In the genomic region with DNA sequence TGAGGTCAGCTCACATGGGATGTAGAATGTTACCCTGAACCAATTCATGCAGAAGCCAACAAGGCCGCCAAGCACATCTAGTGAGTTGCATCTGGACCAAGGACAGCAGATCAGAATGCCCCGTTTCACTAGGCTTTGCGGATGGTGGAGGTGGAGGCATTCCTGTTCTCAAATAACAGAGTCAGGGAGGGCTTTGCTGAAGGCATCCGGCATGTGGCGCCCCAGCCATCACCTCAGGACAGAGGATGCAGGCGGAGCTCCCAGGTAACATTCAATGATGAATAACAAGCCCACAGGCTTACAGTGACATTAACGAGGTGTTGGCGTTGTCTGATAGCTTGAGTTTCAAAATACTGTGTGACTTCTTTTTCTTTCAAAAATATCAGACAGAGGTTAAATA, we compare ENCODE assay signal across 1 cellular context.
TF ChIP-seq lines count a peak whose summit lies in the region.

No MANE protein-coding gene starts in this region.

TF ChIP-seq in GM23338, 12 proteins besides CTCF, POLR2A, EP300 and RAD21 (continued from another document):
- TF ChIP-seq POLR2AphosphoS5 (IDR thresholded peaks at IDR 0.05; ENCODE audit: low read depth), result no peak
- TF ChIP-seq ZNF331 (CRISPR knock-in tag; IDR thresholded peaks at IDR 0.05; ENCODE audit: low read depth), result no peak
- TF ChIP-seq, protein P1, sequence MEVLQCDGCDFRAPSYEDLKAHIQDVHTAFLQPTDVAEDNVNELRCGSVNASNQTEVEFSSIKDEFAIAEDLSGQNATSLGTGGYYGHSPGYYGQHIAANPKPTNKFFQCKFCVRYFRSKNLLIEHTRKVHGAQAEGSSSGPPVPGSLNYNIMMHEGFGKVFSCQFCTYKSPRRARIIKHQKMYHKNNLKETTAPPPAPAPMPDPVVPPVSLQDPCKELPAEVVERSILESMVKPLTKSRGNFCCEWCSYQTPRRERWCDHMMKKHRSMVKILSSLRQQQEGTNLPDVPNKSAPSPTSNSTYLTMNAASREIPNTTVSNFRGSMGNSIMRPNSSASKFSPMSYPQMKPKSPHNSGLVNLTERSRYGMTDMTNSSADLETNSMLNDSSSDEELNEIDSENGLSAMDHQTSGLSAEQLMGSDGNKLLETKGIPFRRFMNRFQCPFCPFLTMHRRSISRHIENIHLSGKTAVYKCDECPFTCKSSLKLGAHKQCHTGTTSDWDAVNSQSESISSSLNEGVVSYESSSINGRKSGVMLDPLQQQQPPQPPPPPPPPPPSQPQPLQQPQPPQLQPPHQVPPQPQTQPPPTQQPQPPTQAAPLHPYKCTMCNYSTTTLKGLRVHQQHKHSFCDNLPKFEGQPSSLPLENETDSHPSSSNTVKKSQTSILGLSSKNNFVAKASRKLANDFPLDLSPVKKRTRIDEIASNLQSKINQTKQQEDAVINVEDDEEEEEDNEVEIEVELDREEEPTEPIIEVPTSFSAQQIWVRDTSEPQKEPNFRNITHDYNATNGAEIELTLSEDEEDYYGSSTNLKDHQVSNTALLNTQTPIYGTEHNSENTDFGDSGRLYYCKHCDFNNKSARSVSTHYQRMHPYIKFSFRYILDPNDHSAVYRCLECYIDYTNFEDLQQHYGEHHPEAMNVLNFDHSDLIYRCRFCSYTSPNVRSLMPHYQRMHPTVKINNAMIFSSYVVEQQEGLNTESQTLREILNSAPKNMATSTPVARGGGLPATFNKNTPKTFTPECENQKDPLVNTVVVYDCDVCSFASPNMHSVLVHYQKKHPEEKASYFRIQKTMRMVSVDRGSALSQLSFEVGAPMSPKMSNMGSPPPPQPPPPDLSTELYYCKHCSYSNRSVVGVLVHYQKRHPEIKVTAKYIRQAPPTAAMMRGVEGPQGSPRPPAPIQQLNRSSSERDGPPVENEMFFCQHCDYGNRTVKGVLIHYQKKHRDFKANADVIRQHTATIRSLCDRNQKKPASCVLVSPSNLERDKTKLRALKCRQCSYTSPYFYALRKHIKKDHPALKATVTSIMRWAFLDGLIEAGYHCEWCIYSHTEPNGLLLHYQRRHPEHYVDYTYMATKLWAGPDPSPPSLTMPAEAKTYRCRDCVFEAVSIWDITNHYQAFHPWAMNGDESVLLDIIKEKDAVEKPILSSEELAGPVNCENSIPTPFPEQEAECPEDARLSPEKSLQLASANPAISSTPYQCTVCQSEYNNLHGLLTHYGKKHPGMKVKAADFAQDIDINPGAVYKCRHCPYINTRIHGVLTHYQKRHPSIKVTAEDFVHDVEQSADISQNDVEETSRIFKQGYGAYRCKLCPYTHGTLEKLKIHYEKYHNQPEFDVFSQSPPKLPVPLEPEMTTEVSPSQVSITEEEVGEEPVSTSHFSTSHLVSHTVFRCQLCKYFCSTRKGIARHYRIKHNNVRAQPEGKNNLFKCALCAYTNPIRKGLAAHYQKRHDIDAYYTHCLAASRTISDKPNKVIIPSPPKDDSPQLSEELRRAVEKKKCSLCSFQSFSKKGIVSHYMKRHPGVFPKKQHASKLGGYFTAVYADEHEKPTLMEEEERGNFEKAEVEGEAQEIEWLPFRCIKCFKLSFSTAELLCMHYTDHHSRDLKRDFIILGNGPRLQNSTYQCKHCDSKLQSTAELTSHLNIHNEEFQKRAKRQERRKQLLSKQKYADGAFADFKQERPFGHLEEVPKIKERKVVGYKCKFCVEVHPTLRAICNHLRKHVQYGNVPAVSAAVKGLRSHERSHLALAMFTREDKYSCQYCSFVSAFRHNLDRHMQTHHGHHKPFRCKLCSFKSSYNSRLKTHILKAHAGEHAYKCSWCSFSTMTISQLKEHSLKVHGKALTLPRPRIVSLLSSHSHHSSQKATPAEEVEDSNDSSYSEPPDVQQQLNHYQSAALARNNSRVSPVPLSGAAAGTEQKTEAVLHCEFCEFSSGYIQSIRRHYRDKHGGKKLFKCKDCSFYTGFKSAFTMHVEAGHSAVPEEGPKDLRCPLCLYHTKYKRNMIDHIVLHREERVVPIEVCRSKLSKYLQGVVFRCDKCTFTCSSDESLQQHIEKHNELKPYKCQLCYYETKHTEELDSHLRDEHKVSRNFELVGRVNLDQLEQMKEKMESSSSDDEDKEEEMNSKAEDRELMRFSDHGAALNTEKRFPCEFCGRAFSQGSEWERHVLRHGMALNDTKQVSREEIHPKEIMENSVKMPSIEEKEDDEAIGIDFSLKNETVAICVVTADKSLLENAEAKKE (CRISPR knock-in tag; IDR thresholded peaks at IDR 0.05), result no peak
- no peak for TF ChIP-seq JUNB (IDR thresholded peaks at IDR 0.05; ENCODE audit: unreplicated experiment)
- TF ChIP-seq, protein P2, sequence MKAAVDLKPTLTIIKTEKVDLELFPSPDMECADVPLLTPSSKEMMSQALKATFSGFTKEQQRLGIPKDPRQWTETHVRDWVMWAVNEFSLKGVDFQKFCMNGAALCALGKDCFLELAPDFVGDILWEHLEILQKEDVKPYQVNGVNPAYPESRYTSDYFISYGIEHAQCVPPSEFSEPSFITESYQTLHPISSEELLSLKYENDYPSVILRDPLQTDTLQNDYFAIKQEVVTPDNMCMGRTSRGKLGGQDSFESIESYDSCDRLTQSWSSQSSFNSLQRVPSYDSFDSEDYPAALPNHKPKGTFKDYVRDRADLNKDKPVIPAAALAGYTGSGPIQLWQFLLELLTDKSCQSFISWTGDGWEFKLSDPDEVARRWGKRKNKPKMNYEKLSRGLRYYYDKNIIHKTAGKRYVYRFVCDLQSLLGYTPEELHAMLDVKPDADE (IDR thresholded peaks at IDR 0.05), result no peak
- no peak for TF ChIP-seq EZH2phosphoT487 (IDR thresholded peaks at IDR 0.05; ENCODE audit: unreplicated experiment)
- TF ChIP-seq STAT1 (IDR thresholded peaks at IDR 0.05; ENCODE audit: unreplicated experiment), result no peak
